In genomic region chr5:88680253-88681132, GRCh38 we compare ENCODE assay signal across 8 cellular contexts.
DNase-seq lines count a peak whose midpoint lies in the region; ATAC-seq and TF ChIP-seq lines count a peak whose summit lies in the region.

No MANE protein-coding gene starts in this region.

- peak overlapping the region in 9 of 12 donors; percentile 19 to 53 (median 38) for H3K4me3 ChIP-seq in heart left ventricle

- peak overlapping the region; percentile 11 for H3K4me3 Mint-ChIP-seq in progenitor cell of endocrine pancreas (ENCODE audit: low read depth)

- H3K9me3 Mint-ChIP-seq in progenitor cell of endocrine pancreas (ENCODE audit: low read depth): no peaks in the 10 kb centered on the region

- peaks cover 0 to 38% (median 12%) of the 10 kb centered on the region in 12 donors for H3K4me1 ChIP-seq in heart left ventricle

- peaks cover 77 to 100% (median 98%) of the 10 kb centered on the region in 9 donors for H3K27me3 ChIP-seq in heart left ventricle

- no peaks in the 10 kb centered on the region for H3K9me3 ChIP-seq in heart left ventricle

- H3K27ac ChIP-seq in heart left ventricle: no peak overlapping the region

- H3K36me3 ChIP-seq in heart left ventricle: no peaks in the 10 kb centered on the region

- WGBS in heart left ventricle, 4 donors: 3 to 5% (median 3%) methylated on average over 30 to 61 of the region's 61 CpGs

- H3K4me1 Mint-ChIP-seq in progenitor cell of endocrine pancreas (ENCODE audit: low read depth): peaks cover 6% of the 10 kb centered on the region

- intact Hi-C loops in heart left ventricle (cut with DNase I): loop anchor here in 9 of 10 donors (1.0 to 10.0 kb wide), 8 partner anchors 538 to 1256 kb away; no protein-coding TSS in a partner anchor

- H3K27ac Mint-ChIP-seq in progenitor cell of endocrine pancreas: no peak overlapping the region

- peaks cover 96% of the 10 kb centered on the region for H3K27me3 Mint-ChIP-seq in progenitor cell of endocrine pancreas

- no peaks in the 10 kb centered on the region for H3K36me3 Mint-ChIP-seq in progenitor cell of endocrine pancreas (ENCODE audit: insufficient read depth)

- DNase-seq in Daoy (ENCODE audit: low read depth) (peak; percentile 84), HuH-7 (ENCODE audit: low spot score) (peak; percentile 74), SKM-1 (lab: John Stamatoyannopoulos, UW; ENCODE audit: unreplicated experiment) (peak; percentile 54), heart left ventricle (peak; percentile 52 to 89 (median 68)), progenitor cell of endocrine pancreas (ENCODE audit: low spot score, unreplicated experiment) (peak; percentile 87), ureter (ENCODE audit: low spot score) (peak; percentile 63)
- DNase-seq in activated naive CD4-positive, alpha-beta T cell treated with anti-CD3 and anti-CD28 coated beads, Interleukin-2, amount 50 U/mL, for 16 hours: peak; percentile 78

- peak; percentile 84 to 98 (median 96) for TF ChIP-seq CTCF in heart left ventricle (IDR thresholded peaks at IDR 0.05)
- TF ChIP-seq CTCF in progenitor cell of endocrine pancreas (IDR thresholded peaks at IDR 0.05; ENCODE audit: unreplicated experiment): peak; percentile 99

- TF ChIP-seq POLR2A in heart left ventricle (IDR thresholded peaks at IDR 0.05): no peak

- ATAC-seq in GM21528 (IDR thresholded peaks at IDR 0.05; ENCODE audit: low FRiP score, unreplicated experiment): peak; percentile 85
- peak; percentile 75 to 97 (median 92) for ATAC-seq in heart left ventricle
